Comparison of ENCODE assay signal across 14 cellular contexts in genomic region chr10:132960071-132960472, GRCh38. TPM values are rescaled to one million over a fixed set of nuclear protein-coding genes. Genes with fewer than 3 reads are reported as not detected.
DNase-seq lines count a peak whose midpoint lies in the region; ATAC-seq and TF ChIP-seq lines count a peak whose summit lies in the region.
"Had no signal": no experiment of that assay in that cellular context is flagged by ENCODE, and none has a peak within 500 bp of the region (broad histone marks: within the 10 kb centered on the region; RNA-seq: fewer than 3 reads in every experiment).

No MANE protein-coding gene starts in this region.

- no peaks in the 10 kb centered on the region for H3K79me2 ChIP-seq in mesendoderm (ENCODE audit: control insufficient read depth, insufficient read depth, low read length)

- no peak overlapping the region for H3K56ac ChIP-seq in mesendoderm (ENCODE audit: low read length)

- DNase-seq in cardiac muscle cell (ENCODE audit: low read depth in 1 of 2, low spot score in 1 of 2), result peak in 1 of 2 donors; percentile 29
- no peak for DNase-seq in right atrium auricular region (ENCODE audit: low spot score)
- DNase-seq in heart right ventricle, result no peak
- peak; percentile 43 for DNase-seq in mesendoderm
- DNase-seq in tibial artery, result peak; percentile 19 to 56
- DNase-seq in GDM1 (lab: John Stamatoyannopoulos, UW), result no peak
- DNase-seq in NCI-H345 (lab: John Stamatoyannopoulos, UW), result no peak
- no peak for DNase-seq in progenitor cell of endocrine pancreas (ENCODE audit: low spot score, unreplicated experiment)
- DNase-seq: NCI-H187 treated with DMSO at 0.1 percent for 48 hours, NCI-H446, NCI-H82, PC-3 had no signal

- H3K4me3 Mint-ChIP-seq in progenitor cell of endocrine pancreas (ENCODE audit: low read depth), result no peak overlapping the region
- H3K4me3 Mint-ChIP-seq: CD14-positive monocyte had no signal

- H3K27me3 Mint-ChIP-seq in progenitor cell of endocrine pancreas, result peaks cover 16% of the 10 kb centered on the region

- H3K79me1 ChIP-seq in mesendoderm (ENCODE audit: low read length), result no peaks in the 10 kb centered on the region

- no peak overlapping the region for H2BK120ac ChIP-seq in mesendoderm (ENCODE audit: low read depth, low read length)

- no peak overlapping the region for H3K4me3 ChIP-seq in cardiac muscle cell
- H3K4me3 ChIP-seq in right atrium auricular region, result no peak overlapping the region
- no peak overlapping the region for H3K4me3 ChIP-seq in heart right ventricle
- no peak overlapping the region for H3K4me3 ChIP-seq in mesendoderm (ENCODE audit: low read length)
- no peak overlapping the region for H3K4me3 ChIP-seq in tibial artery

- no peak overlapping the region for H3K4me2 ChIP-seq in mesendoderm (ENCODE audit: low read length)

- peaks cover 9% of the 10 kb centered on the region for H3K4me1 Mint-ChIP-seq in progenitor cell of endocrine pancreas (ENCODE audit: low read depth)

- ATAC-seq in heart right ventricle, result peak in 6 of 8 donors; percentile 30 to 74 (median 58)
- ATAC-seq: PC-3 had no signal

- H3K4ac ChIP-seq in mesendoderm (ENCODE audit: low read depth, low read length), result no peak overlapping the region

- no peak overlapping the region for H4K5ac ChIP-seq in mesendoderm (ENCODE audit: low read length)

- H3K27me3 ChIP-seq in cardiac muscle cell (peaks cover 4% of the 10 kb centered on the region), right atrium auricular region (no peaks in the 10 kb centered on the region), heart right ventricle (peaks cover 0 to 46% (median 6%) of the 10 kb centered on the region in 7 donors), mesendoderm (ENCODE audit: insufficient read depth, low read length, poor library complexity) (no peaks in the 10 kb centered on the region), tibial artery (peaks cover 0 to 25% of the 10 kb centered on the region in 2 donors)

- no peak overlapping the region for H2AK5ac ChIP-seq in mesendoderm (ENCODE audit: low read length)

- intact Hi-C loops in heart right ventricle (cut with DNase I), result no loop called here
- intact Hi-C loops in tibial artery (cut with DNase I; ENCODE audit: low total_unique reads), result no loop called here

- H3K27ac ChIP-seq in cardiac muscle cell (peak overlapping the region; percentile 84), right atrium auricular region (no peak overlapping the region), heart right ventricle (peak overlapping the region in 3 of 10 donors; percentile 41 to 79 (median 55)), mesendoderm (ENCODE audit: low read depth, low read length) (no peak overlapping the region), tibial artery (no peak overlapping the region)

- H3K27ac Mint-ChIP-seq in progenitor cell of endocrine pancreas, result no peak overlapping the region
- H3K27ac Mint-ChIP-seq: CD14-positive monocyte had no signal

- H2BK5ac ChIP-seq in mesendoderm (ENCODE audit: low read length), result no peak overlapping the region

- H3K9ac ChIP-seq in mesendoderm (ENCODE audit: low read length), result no peak overlapping the region

- TF ChIP-seq CTCF in cardiac muscle cell (IDR thresholded peaks at IDR 0.05; ENCODE audit: low read depth, low read length), result no peak
- TF ChIP-seq CTCF in right atrium auricular region (IDR thresholded peaks at IDR 0.05), result no peak
- no peak for TF ChIP-seq CTCF in heart right ventricle (IDR thresholded peaks at IDR 0.05)
- no peak for TF ChIP-seq CTCF in tibial artery (IDR thresholded peaks at IDR 0.05)
- no peak for TF ChIP-seq CTCF in progenitor cell of endocrine pancreas (IDR thresholded peaks at IDR 0.05; ENCODE audit: unreplicated experiment)

- H3K23ac ChIP-seq in mesendoderm (ENCODE audit: low read length), result no peak overlapping the region

- WGBS in heart right ventricle, 2 donors, result 64 to 71% methylated on average over 19 of the region's 19 CpGs
- WGBS in mesendoderm (ENCODE audit: extremely low coverage, insufficient coverage, low lambda C conversion rate), result no CpG with 5 or more reads among the region's 19 CpGs

- no peak overlapping the region for H4K8ac ChIP-seq in mesendoderm (ENCODE audit: low read depth, low read length)

- H3K4me1 ChIP-seq in cardiac muscle cell (ENCODE audit: low read depth), result peaks cover 28% of the 10 kb centered on the region
- peaks cover 0 to 23% of the 10 kb centered on the region in 2 donors for H3K4me1 ChIP-seq in right atrium auricular region
- peaks cover 0 to 26% (median 9%) of the 10 kb centered on the region in 9 donors for H3K4me1 ChIP-seq in heart right ventricle
- no peaks in the 10 kb centered on the region for H3K4me1 ChIP-seq in mesendoderm (ENCODE audit: control insufficient read depth, low read depth, low read length)
- peaks cover 0 to 5% (median 2%) of the 10 kb centered on the region in 4 donors for H3K4me1 ChIP-seq in tibial artery

- no peak overlapping the region for H3K18ac ChIP-seq in mesendoderm (ENCODE audit: low read length)

- H3K9me3 Mint-ChIP-seq in progenitor cell of endocrine pancreas (ENCODE audit: low read depth), result no peaks in the 10 kb centered on the region

- H3K36me3 ChIP-seq in cardiac muscle cell (no peaks in the 10 kb centered on the region), right atrium auricular region (no peaks in the 10 kb centered on the region), heart right ventricle (no peaks in the 10 kb centered on the region), mesendoderm (ENCODE audit: control insufficient read depth, insufficient read depth, low read length) (no peaks in the 10 kb centered on the region), tibial artery (no peaks in the 10 kb centered on the region)

- H3K9me3 ChIP-seq in cardiac muscle cell (ENCODE audit: low read depth) (no peaks in the 10 kb centered on the region), right atrium auricular region (no peaks in the 10 kb centered on the region), heart right ventricle (no peaks in the 10 kb centered on the region), tibial artery (no peaks in the 10 kb centered on the region)

- H3K36me3 Mint-ChIP-seq in progenitor cell of endocrine pancreas (ENCODE audit: insufficient read depth), result no peaks in the 10 kb centered on the region

- H2BK15ac ChIP-seq in mesendoderm (replicated peaks; ENCODE audit: low read depth), result no peak overlapping the region

RNA-seq across cellular contexts. Expression of gene CFAP46, which starts 17.7 kb away (rescaled TPM):
- 2.8 and 3.0 TPM in 2 replicates for total RNA-seq in cardiac muscle cell
- polyA plus RNA-seq in cardiac muscle cell, result 4.5 and 5.5 TPM in 2 replicates
- total RNA-seq in right atrium auricular region, result 1 to 10 TPM in 1 of 2 donors, under 1 TPM in 1; 0.35 to 1.5 TPM
- 1 to 10 TPM in 7 of 10 donors, under 1 TPM in 3; 0.61 to 1.9 (median 1.2) TPM for total RNA-seq in heart right ventricle
- polyA plus RNA-seq in heart right ventricle, result under 1 TPM; 0.36 to 0.88 TPM
- polyA plus RNA-seq in mesendoderm (2013, experiment 1 of 2), result 1.6 TPM
- 1.2 TPM for polyA plus RNA-seq in mesendoderm (2013, experiment 2 of 2)
- total RNA-seq in progenitor cell of endocrine pancreas, result 12.5 and 15.4 TPM in 2 replicates
- total RNA-seq: SK-MEL-5 had no signal
- polyA plus RNA-seq: CD14-positive monocyte had no signal

Comparison
In these comparisons a context has a peak if more than half of its experiments do, and no peak if none do; other contexts are left out.
1. DNase-seq: peak in mesendoderm (single experiment) and tibial artery (2 of 2); none in right atrium auricular region (single experiment), heart right ventricle (0 of 2), GDM1 (single experiment), NCI-H345 (single experiment) and progenitor cell of endocrine pancreas (single experiment).